Comparison of ENCODE assay signal across 20 cellular contexts in genomic region chr5:22651355-22651754, GRCh38.
"Had no signal": no experiment of that assay in that cellular context is flagged by ENCODE, and none has a peak within 500 bp of the region (broad histone marks: within the 10 kb centered on the region; RNA-seq: fewer than 3 reads in every experiment).

No MANE protein-coding gene starts in this region.

- H3K27me3 ChIP-seq: foreskin keratinocyte, sigmoid colon, stomach, suprapubic skin, tibial nerve had no signal

- H3K27ac ChIP-seq: foreskin keratinocyte, lower lobe of right lung, sigmoid colon, stomach, suprapubic skin, tibial nerve had no signal

- H3K36me3 ChIP-seq: lower lobe of right lung, sigmoid colon, stomach, suprapubic skin, tibial nerve had no signal

- ATAC-seq: foreskin keratinocyte; left lobe of liver; lower lobe of right lung; natural killer cell; stimulated activated memory B cell treated with anti-CD40 and anti-IgM and Interleukin-4, amounts not matched to agents 10 μg/mL and 1 μg/mL and 100 μg/mL, for 72 hours; WTC11 had no signal

- DNase-seq: activated CD8-positive, alpha-beta memory T cell treated with anti-CD3 and anti-CD28 coated beads for 24 hours; activated CD8-positive, alpha-beta memory T cell treated with anti-CD3 and anti-CD28 coated beads, Interleukin-2, amount 50 U/mL, for 4 hours; activated naive CD4-positive, alpha-beta T cell; activated naive CD8-positive, alpha-beta T cell treated with anti-CD3 and anti-CD28 coated beads for 36 hours; activated T-cell treated with anti-CD3 and anti-CD28 coated beads, Interleukin-2, amount 50 U/mL, for 24 hours; central memory CD4-positive, alpha-beta T cell; dermis blood vessel endothelial cell; effector CD8-positive, alpha-beta T cell; foreskin keratinocyte; lower lobe of right lung; natural killer cell; sigmoid colon; stimulated activated CD4-positive, alpha-beta T cell treated with anti-CD3 and anti-CD28 coated beads, Interleukin-15, amount 100 ng/mL, for 24 hours; stomach had no signal

- H3K9me3 ChIP-seq: lower lobe of right lung, sigmoid colon, stomach, suprapubic skin, tibial nerve had no signal

- H3K4me1 ChIP-seq: lower lobe of right lung, suprapubic skin, tibial nerve had no signal

- H3K4me3 ChIP-seq: lower lobe of right lung, sigmoid colon, smooth muscle cell, stomach, suprapubic skin, tibial nerve had no signal
